Comparison of ENCODE assay signal across 3 cellular contexts in the genomic region with DNA sequence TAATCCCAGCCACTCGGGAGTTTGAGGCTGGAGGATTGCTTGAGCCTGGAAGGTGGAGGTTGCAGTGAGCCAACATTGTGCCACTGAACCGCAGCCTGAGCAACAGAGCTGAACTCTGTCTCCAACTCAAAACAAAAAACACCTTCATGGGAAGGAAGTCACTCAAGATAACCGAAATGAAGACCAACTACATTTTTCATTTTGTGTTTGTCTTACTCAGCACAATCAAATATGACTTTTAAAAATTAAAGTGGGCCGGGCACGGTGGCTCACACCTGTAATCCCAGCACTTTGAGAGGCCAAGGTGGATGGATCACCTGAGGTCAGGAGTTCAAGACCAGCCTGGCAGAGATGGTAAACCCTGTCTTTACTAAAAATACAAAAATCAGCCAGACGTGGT.
TF ChIP-seq lines count a peak whose summit lies in the region.

No MANE protein-coding gene starts in this region.

TF ChIP-seq in A549, 52 proteins besides CTCF, POLR2A, EP300 and RAD21:
- TF ChIP-seq POLR2AphosphoS2 (conservative IDR thresholded peaks at IDR 0.05; ENCODE audit: low read length) = no peak
- TF ChIP-seq GATA3 (IDR thresholded peaks at IDR 0.05; ENCODE audit: borderline replicate concordance) = no peak
- TF ChIP-seq, protein P1, sequence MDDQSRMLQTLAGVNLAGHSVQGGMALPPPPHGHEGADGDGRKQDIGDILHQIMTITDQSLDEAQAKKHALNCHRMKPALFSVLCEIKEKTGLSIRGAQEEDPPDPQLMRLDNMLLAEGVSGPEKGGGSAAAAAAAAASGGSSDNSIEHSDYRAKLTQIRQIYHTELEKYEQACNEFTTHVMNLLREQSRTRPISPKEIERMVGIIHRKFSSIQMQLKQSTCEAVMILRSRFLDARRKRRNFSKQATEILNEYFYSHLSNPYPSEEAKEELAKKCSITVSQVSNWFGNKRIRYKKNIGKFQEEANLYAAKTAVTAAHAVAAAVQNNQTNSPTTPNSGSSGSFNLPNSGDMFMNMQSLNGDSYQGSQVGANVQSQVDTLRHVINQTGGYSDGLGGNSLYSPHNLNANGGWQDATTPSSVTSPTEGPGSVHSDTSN (IDR thresholded peaks at IDR 0.05) = no peak
- TF ChIP-seq MAFK (IDR thresholded peaks at IDR 0.05; ENCODE audit: partially characterized antibody) = peak; percentile 59

TF ChIP-seq in IMR-90, 13 proteins besides CTCF, POLR2A, EP300 and RAD21:
- TF ChIP-seq RFX5 (IDR thresholded peaks at IDR 0.05; ENCODE audit: low read depth, low read length) (no peak), MAFK (IDR thresholded peaks at IDR 0.05; ENCODE audit: low read depth, low read length) (peak; percentile 39; the same call in 1 of the 2 replicates), MAZ (IDR thresholded peaks at IDR 0.05; ENCODE audit: borderline replicate concordance, low read depth, low read length) (no peak)

TF ChIP-seq in K562, 482 proteins besides CTCF, POLR2A, EP300 and RAD21:
- TF ChIP-seq CCAR2 (IDR thresholded peaks at IDR 0.05; ENCODE audit: low read depth, low read length) (no peak), HMG20A (CRISPR knock-in tag; conservative IDR thresholded peaks at IDR 0.05) (no peak), CBFB (CRISPR knock-in tag; IDR thresholded peaks at IDR 0.05) (no peak), ZC3H4 (CRISPR knock-in tag; IDR thresholded peaks at IDR 0.05; ENCODE audit: borderline replicate concordance) (no peak), C11orf30 (IDR thresholded peaks at IDR 0.05; ENCODE audit: low read depth) (peak; percentile 68; the same call in 1 of the 2 replicates), ZNF316 (IDR thresholded peaks at IDR 0.05) (peak; percentile 68)
- TF ChIP-seq, protein P2, sequence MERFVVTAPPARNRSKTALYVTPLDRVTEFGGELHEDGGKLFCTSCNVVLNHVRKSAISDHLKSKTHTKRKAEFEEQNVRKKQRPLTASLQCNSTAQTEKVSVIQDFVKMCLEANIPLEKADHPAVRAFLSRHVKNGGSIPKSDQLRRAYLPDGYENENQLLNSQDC (CRISPR knock-in tag; IDR thresholded peaks at IDR 0.05) = no peak
- TF ChIP-seq, protein P3, sequence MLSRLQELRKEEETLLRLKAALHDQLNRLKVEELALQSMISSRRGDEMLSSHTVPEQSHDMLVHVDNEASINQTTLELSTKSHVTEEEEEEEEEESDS (CRISPR knock-in tag; IDR thresholded peaks at IDR 0.05) = no peak
TF ChIP-seq in K562: peak in this region for 2.
